In genomic region chr12:2813573-2814185, GRCh38 we compare ENCODE assay signal across 8 cellular contexts. TPM values are rescaled to one million over a fixed set of nuclear protein-coding genes. Genes with fewer than 3 reads are reported as not detected.
DNase-seq lines count a peak whose midpoint lies in the region; ATAC-seq lines count a peak whose summit lies in the region.

No MANE protein-coding gene starts in this region.

- ATAC-seq in GM21723 (IDR thresholded peaks at IDR 0.05; ENCODE audit: unreplicated experiment), result peak; percentile 51
- ATAC-seq in HG03469 (IDR thresholded peaks at IDR 0.05; ENCODE audit: unreplicated experiment), result no peak

- DNase-seq in DMS 273 (lab: John Stamatoyannopoulos, UW; ENCODE audit: unreplicated experiment) (peak; percentile 78), NCI-H1105 (lab: John Stamatoyannopoulos, UW) (peak; percentile 30), T-helper 2 cell (peak in 3 of 5 experiments; percentile 6 to 80 (median 24)), cerebellum (ENCODE audit: low spot score) (peak; percentile 67), kidney tubule cell (ENCODE audit: low spot score) (peak; percentile 70)
- peak; percentile 60 for DNase-seq in stimulated activated CD4-positive, alpha-beta T cell treated with anti-CD3 and anti-CD28 coated beads, Interleukin-4, amount 100 ng/mL, for 24 hours

RNA-seq across cellular contexts. Expression of gene ITFG2, which starts 1.2 kb away (rescaled TPM):
- 20.5 TPM for total RNA-seq in cerebellum

RNA-seq across cellular contexts. Expression of gene FKBP4, which starts 18.9 kb away (rescaled TPM):
- total RNA-seq in cerebellum, result 39.7 TPM

RNA-seq across cellular contexts. Expression of gene NRIP2, which starts 21.2 kb away (rescaled TPM):
- 1.7 TPM for total RNA-seq in cerebellum

RNA-seq across cellular contexts. Expression of gene TEX52, which starts 43.2 kb away (rescaled TPM):
- total RNA-seq in cerebellum, result not detected

Comparison
In these comparisons a context has a peak if more than half of its experiments do, and no peak if none do; other contexts are left out.
1. DNase-seq: peak in every context shown above with its lines; median percentile 78 in DMS 273; 70 in kidney tubule cell; 67 in cerebellum; 60 in stimulated activated CD4-positive, alpha-beta T cell treated with anti-CD3 and anti-CD28 coated beads, Interleukin-4, amount 100 ng/mL, for 24 hours; 30 in NCI-H1105; 24 in T-helper 2 cell.